In genomic region chr17:6648181-6648580, GRCh38 we compare ENCODE assay signal across 10 cellular contexts. TPM values are rescaled to one million over a fixed set of nuclear protein-coding genes. Genes with fewer than 3 reads are reported as not detected.
DNase-seq lines count a peak whose midpoint lies in the region; ATAC-seq, FAIRE-seq and TF ChIP-seq lines count a peak whose summit lies in the region.
"Had no signal": no experiment of that assay in that cellular context is flagged by ENCODE, and none has a peak within 500 bp of the region (broad histone marks: within the 10 kb centered on the region; RNA-seq: fewer than 3 reads in every experiment).

No MANE protein-coding gene starts in this region.

- ATAC-seq in GM19452 (IDR thresholded peaks at IDR 0.05; ENCODE audit: unreplicated experiment) = no peak
- ATAC-seq: left lung had no signal

- no peaks in the 10 kb centered on the region for H4K20me1 ChIP-seq in OCI-LY1 (ENCODE audit: insufficient read depth, low read length)
- H4K20me1 ChIP-seq in endothelial cell of umbilical vein (replicated peaks; ENCODE audit: control insufficient read depth, extremely low read depth, insufficient read depth, low read length) = no peaks in the 10 kb centered on the region

- peaks cover 9% of the 10 kb centered on the region; the same call in 1 of the 2 replicates for H3F3A ChIP-seq in OCI-LY1 (ENCODE audit: insufficient read depth, low read length)

- TF ChIP-seq POLR2A in endothelial cell of umbilical vein (IDR thresholded peaks at IDR 0.05; ENCODE audit: low read depth, low read length) = no peak

- no peak overlapping the region for H3K27ac ChIP-seq in OCI-LY1 (ENCODE audit: low read depth, low read length, poor library complexity, severe bottlenecking)
- no peak overlapping the region for H3K27ac ChIP-seq in endothelial cell of umbilical vein (ENCODE audit: insufficient read depth, low read depth, low read length)
- H3K27ac ChIP-seq: left lung had no signal

- H3K4me2 ChIP-seq in OCI-LY1 (ENCODE audit: low read length) = no peak overlapping the region
- no peak overlapping the region for H3K4me2 ChIP-seq in endothelial cell of umbilical vein (ENCODE audit: insufficient read depth, low read length)

- POLR2A ChIA-PET in GM10248 (lab: Yijun Ruan, JAX) (no interaction called here), endothelial cell of umbilical vein (lab: Charles Lee) (no interaction called here)

- dilution Hi-C loops in endothelial cell of umbilical vein (cut with MboI; ENCODE audit: extremely low pct_ligation_motif_present, low sequenced_read_pairs) = no loop called here

- H3K9me1 ChIP-seq in endothelial cell of umbilical vein (replicated peaks; ENCODE audit: control insufficient read depth, extremely low read depth, insufficient read depth, low read length) = no peaks in the 10 kb centered on the region

- H3K9ac ChIP-seq in OCI-LY1 (ENCODE audit: low read length) (no peak overlapping the region; the same call in 1 of the 2 replicates), endothelial cell of umbilical vein (replicated peaks; ENCODE audit: extremely low read depth, insufficient read depth, low read length) (no peak overlapping the region)

- H2AFZ ChIP-seq in OCI-LY1 (ENCODE audit: low read length) = no peak overlapping the region
- no peak overlapping the region for H2AFZ ChIP-seq in endothelial cell of umbilical vein (ENCODE audit: low read depth, low read length)

- peaks cover 42% of the 10 kb centered on the region for H3K4me1 ChIP-seq in OCI-LY1 (ENCODE audit: insufficient read depth, low read length, severe bottlenecking)
- H3K4me1 ChIP-seq in endothelial cell of umbilical vein (ENCODE audit: control insufficient read depth, extremely low read depth, insufficient read depth, low read length) = peaks cover 12% of the 10 kb centered on the region

- no peak overlapping the region for H3K4me3 ChIP-seq in OCI-LY1 (ENCODE audit: low read depth, low read length, poor library complexity, severe bottlenecking)
- no peak overlapping the region for H3K4me3 ChIP-seq in endothelial cell of umbilical vein (replicated peaks in 1 of 3; ENCODE audit: insufficient read depth in 1 of 3, low read depth in 1 of 3, low read length in 3 of 3)
- H3K4me3 ChIP-seq: left lung had no signal

- peaks cover 13% of the 10 kb centered on the region for H3K79me2 ChIP-seq in OCI-LY1 (ENCODE audit: insufficient read depth, low read length)
- H3K79me2 ChIP-seq in endothelial cell of umbilical vein (ENCODE audit: control insufficient read depth, insufficient read depth, low read length) = peaks cover 48% of the 10 kb centered on the region

- CTCF ChIA-PET in GM10248 (lab: Yijun Ruan, JAX) = interaction anchor here (1.0 to 1.3 kb wide), 4 partner anchors 9 to 177 kb away, joined by 3 to 8 read pairs (median 5); no protein-coding TSS in a partner anchor
- CTCF ChIA-PET in endothelial cell of umbilical vein (lab: Charles Lee) = interaction anchor here (0.6 to 1.2 kb wide), 7 partner anchors 31 to 212 kb away, joined by 3 to 13 read pairs (median 4); no protein-coding TSS in a partner anchor

- peak; percentile 25 for DNase-seq in A172 (ENCODE audit: low spot score)
- DNase-seq in GM10248 (ENCODE audit: extremely low spot score) = no peak
- peak; percentile 19 for DNase-seq in endothelial cell of umbilical vein (ENCODE audit: low read depth, low spot score)
- DNase-seq in activated CD8-positive, alpha-beta memory T cell treated with anti-CD3 and anti-CD28 coated beads for 24 hours = no peak
- no peak for DNase-seq in activated CD8-positive, alpha-beta memory T cell treated with anti-CD3 and anti-CD28 coated beads, Interleukin-2, amount 50 U/mL, for 48 hours
- no peak for DNase-seq in islet precursor cell
- DNase-seq: effector CD4-positive, alpha-beta T cell; left lung had no signal

- intact Hi-C loops in endothelial cell of umbilical vein (cut with micrococcal nuclease) = loop anchor here (10.0 kb wide), 2 partner anchors 813 to 1063 kb away; partner anchors contain the start of gene NLRP1

- TF ChIP-seq CTCF in GM10248 (IDR thresholded peaks at IDR 0.05; ENCODE audit: control extremely low read depth, extremely low read depth, low read depth, missing control alignments) (peak; percentile 30), OCI-LY1 (IDR thresholded peaks at IDR 0.05; ENCODE audit: low read length) (peak; percentile 53), endothelial cell of umbilical vein (IDR thresholded peaks at IDR 0.05; ENCODE audit: extremely low read depth in 1 of 2, insufficient read depth in 1 of 2, low read depth in 1 of 2, low read length in 2 of 2) (peak in 1 of 2 donors; percentile 35)

- H3K27me3 ChIP-seq in OCI-LY1 (ENCODE audit: insufficient read depth, low read length) = no peaks in the 10 kb centered on the region
- H3K27me3 ChIP-seq in endothelial cell of umbilical vein (ENCODE audit: control insufficient read depth in 2 of 2, insufficient read depth in 2 of 2, low read length in 2 of 2) = peaks cover 4 to 10% of the 10 kb centered on the region in 2 experiments

- no peaks in the 10 kb centered on the region for H3K9me3 ChIP-seq in OCI-LY1 (ENCODE audit: low read length)
- H3K9me3 ChIP-seq in endothelial cell of umbilical vein (replicated peaks; ENCODE audit: control insufficient read depth, insufficient read depth, low read length) = no peaks in the 10 kb centered on the region
- H3K9me3 ChIP-seq: left lung had no signal

- no TSS peak for BruUV-seq in endothelial cell of umbilical vein (replicated peaks; lab: Mats Ljungman, UMichigan)

- H3K36me3 ChIP-seq in OCI-LY1 (ENCODE audit: insufficient read depth, low read length) (peaks cover 55% of the 10 kb centered on the region), endothelial cell of umbilical vein (ENCODE audit: control insufficient read depth in 2 of 2, extremely low read depth in 1 of 2, insufficient read depth in 2 of 2, low read length in 2 of 2) (peaks cover 5 to 13% of the 10 kb centered on the region in 2 experiments)

- no peaks in the 10 kb centered on the region for H3K9me2 ChIP-seq in OCI-LY1 (ENCODE audit: low read depth, low read length)

- FAIRE-seq in endothelial cell of umbilical vein (lab: Jason Lieb, UNC) = no peak

TF ChIP-seq in endothelial cell of umbilical vein, 7 proteins besides CTCF, POLR2A, EP300 and RAD21 (continues in another document):
- no peak for TF ChIP-seq MAX (IDR thresholded peaks at IDR 0.05; ENCODE audit: insufficient read depth, insufficient read length)
- TF ChIP-seq JUN (IDR thresholded peaks at IDR 0.05; ENCODE audit: borderline replicate concordance, insufficient read depth, insufficient read length, low read depth) = no peak
- TF ChIP-seq GATA2 (IDR thresholded peaks at IDR 0.05; ENCODE audit: insufficient read depth, insufficient read length, low read depth, low read length) = no peak
- no peak for TF ChIP-seq POLR2AphosphoS5 (IDR thresholded peaks at IDR 0.05; ENCODE audit: insufficient read depth, low read depth, low read length)
- TF ChIP-seq MYC (IDR thresholded peaks at IDR 0.05; ENCODE audit: low read depth, low read length) = no peak
- no peak for TF ChIP-seq FOS (IDR thresholded peaks at IDR 0.05; ENCODE audit: borderline replicate concordance, insufficient read depth, low read length)

RNA-seq across cellular contexts. Expression of gene MED31, which starts 3.2 kb away (rescaled TPM):
- total RNA-seq in A172 (2014; rRNA removed; shearing (Covaris generic)) = 28.1 and 29.1 TPM in 2 replicates
- 28.0 and 29.4 TPM in 2 replicates for total RNA-seq in endothelial cell of umbilical vein
- 13.7 and 15.5 TPM in 2 replicates for polyA plus RNA-seq in endothelial cell of umbilical vein
- 20.9 and 22.3 TPM in 2 replicates for polyA plus RNA-seq in endothelial cell of umbilical vein (2011; cell fraction: cytosol; rRNA removed)
- polyA plus RNA-seq in endothelial cell of umbilical vein (2011; cell fraction: nucleus; rRNA removed) = 11.6 and 12.5 TPM in 2 replicates
- polyA plus RNA-seq in endothelial cell of umbilical vein (2012) = 19.4 and 26.0 TPM in 2 replicates
- 6.0 and 9.9 TPM in 2 replicates for polyA minus RNA-seq in endothelial cell of umbilical vein
- 5.8 TPM for polyA minus RNA-seq in endothelial cell of umbilical vein (2011; cell fraction: cytosol; rRNA and poly(A)+ RNA removed)
- 16.3 and 24.4 TPM in 2 replicates for polyA minus RNA-seq in endothelial cell of umbilical vein (2011; cell fraction: nucleus; rRNA and poly(A)+ RNA removed)

RNA-seq across cellular contexts. Expression of gene C17orf100, which starts 3.4 kb away (rescaled TPM):
- 0.24 and 0.89 TPM in 2 replicates for total RNA-seq in A172 (2014; rRNA removed; shearing (Covaris generic))
- total RNA-seq in endothelial cell of umbilical vein = 1.4 and 1.6 TPM in 2 replicates
- 0.99 and 1.6 TPM in 2 replicates for polyA plus RNA-seq in endothelial cell of umbilical vein
- 0.68 and 1.3 TPM in 2 replicates for polyA plus RNA-seq in endothelial cell of umbilical vein (2011; cell fraction: cytosol; rRNA removed)
- 0.74 and 0.88 TPM in 2 replicates for polyA plus RNA-seq in endothelial cell of umbilical vein (2011; cell fraction: nucleus; rRNA removed)
- polyA plus RNA-seq in endothelial cell of umbilical vein (2012) = 0.98 and 1.8 TPM in 2 replicates
- polyA minus RNA-seq in endothelial cell of umbilical vein = 0.49 and 0.80 TPM in 2 replicates
- polyA minus RNA-seq in endothelial cell of umbilical vein (2011; cell fraction: cytosol; rRNA and poly(A)+ RNA removed) = not detected
- 0.58 and 1.0 TPM in 2 replicates for polyA minus RNA-seq in endothelial cell of umbilical vein (2011; cell fraction: nucleus; rRNA and poly(A)+ RNA removed)

RNA-seq across cellular contexts. Expression of gene TXNDC17, which starts 7.3 kb away (rescaled TPM):
- total RNA-seq in A172 (2014; rRNA removed; shearing (Covaris generic)) = 128 and 236 TPM in 2 replicates
- 101 and 103 TPM in 2 replicates for total RNA-seq in endothelial cell of umbilical vein
- 220 and 297 TPM in 2 replicates for polyA plus RNA-seq in endothelial cell of umbilical vein
- polyA plus RNA-seq in endothelial cell of umbilical vein (2011; cell fraction: cytosol; rRNA removed) = 376 and 452 TPM in 2 replicates
- 95.2 and 117 TPM in 2 replicates for polyA plus RNA-seq in endothelial cell of umbilical vein (2011; cell fraction: nucleus; rRNA removed)
- 251 and 331 TPM in 2 replicates for polyA plus RNA-seq in endothelial cell of umbilical vein (2012)
- polyA minus RNA-seq in endothelial cell of umbilical vein = 27.2 and 46.9 TPM in 2 replicates
- 57.1 TPM for polyA minus RNA-seq in endothelial cell of umbilical vein (2011; cell fraction: cytosol; rRNA and poly(A)+ RNA removed)
- 7.5 and 13.0 TPM in 2 replicates for polyA minus RNA-seq in endothelial cell of umbilical vein (2011; cell fraction: nucleus; rRNA and poly(A)+ RNA removed)

RNA-seq across cellular contexts. Expression of gene KIAA0753, which starts 7.7 kb away (rescaled TPM):
- 18.8 and 21.7 TPM in 2 replicates for total RNA-seq in A172 (2014; rRNA removed; shearing (Covaris generic))
- total RNA-seq in endothelial cell of umbilical vein = 20.1 and 23.9 TPM in 2 replicates
- 3.7 and 5.3 TPM in 2 replicates for polyA plus RNA-seq in endothelial cell of umbilical vein
- 5.6 and 6.3 TPM in 2 replicates for polyA plus RNA-seq in endothelial cell of umbilical vein (2011; cell fraction: cytosol; rRNA removed)
- 36.4 and 36.7 TPM in 2 replicates for polyA plus RNA-seq in endothelial cell of umbilical vein (2011; cell fraction: nucleus; rRNA removed)
- polyA plus RNA-seq in endothelial cell of umbilical vein (2012) = 15.5 and 16.5 TPM in 2 replicates
- 8.6 and 14.6 TPM in 2 replicates for polyA minus RNA-seq in endothelial cell of umbilical vein
- 6.1 TPM for polyA minus RNA-seq in endothelial cell of umbilical vein (2011; cell fraction: cytosol; rRNA and poly(A)+ RNA removed)
- polyA minus RNA-seq in endothelial cell of umbilical vein (2011; cell fraction: nucleus; rRNA and poly(A)+ RNA removed) = 16.4 and 31.4 TPM in 2 replicates

Comparison
In these comparisons a context has a peak if more than half of its experiments do, and no peak if none do; other contexts are left out.
1. DNase-seq: peak in A172 (single experiment) and endothelial cell of umbilical vein (single experiment); none in GM10248 (single experiment), activated CD8-positive, alpha-beta memory T cell treated with anti-CD3 and anti-CD28 coated beads for 24 hours (single experiment), activated CD8-positive, alpha-beta memory T cell treated with anti-CD3 and anti-CD28 coated beads, Interleukin-2, amount 50 U/mL, for 48 hours (single experiment) and islet precursor cell (single experiment).